Comparison of ENCODE assay signal across 18 cellular contexts in the genomic region with DNA sequence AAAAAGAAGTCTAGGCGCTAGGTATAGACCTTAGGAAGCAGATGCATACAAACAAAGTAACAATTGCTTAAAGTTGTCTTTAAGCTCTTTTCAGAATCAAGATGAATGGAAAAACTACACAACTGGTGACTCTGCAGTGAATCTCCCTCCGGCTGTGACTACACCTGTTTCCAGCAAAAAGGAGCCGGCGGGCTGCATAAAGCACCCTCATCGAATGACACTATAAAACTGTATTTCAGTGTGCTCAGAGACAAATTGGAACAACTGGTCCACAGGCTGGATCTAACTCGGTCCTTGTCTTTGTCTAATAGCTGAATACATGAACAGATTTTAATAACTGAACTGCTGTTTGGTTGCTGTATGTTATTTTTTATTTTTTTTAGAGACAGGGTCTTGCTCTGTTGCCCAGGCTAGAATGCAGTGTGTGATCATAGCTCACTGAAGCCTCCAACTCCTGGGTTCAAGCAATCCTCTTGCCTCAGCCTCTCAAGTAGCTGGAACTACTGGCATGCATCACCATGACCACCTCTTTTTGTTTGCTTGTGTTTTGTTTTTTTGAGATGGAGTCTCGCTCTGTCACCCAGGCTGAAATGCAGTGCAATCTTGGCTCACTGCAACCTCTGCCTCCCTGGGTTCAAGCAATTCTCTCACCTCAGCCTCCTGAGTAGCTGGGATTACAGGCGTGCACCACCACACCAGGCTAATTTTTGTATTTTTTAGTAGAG.
A peak's percentile ranks its signal among the peaks of the same experiment; 100 is the strongest.
DNase-seq lines count a peak whose midpoint lies in the region; ATAC-seq lines count a peak whose summit lies in the region.
"Had no signal": no experiment of that assay in that cellular context is flagged by ENCODE, and none has a peak within 500 bp of the region (broad histone marks: within the 10 kb centered on the region; RNA-seq: fewer than 3 reads in every experiment).

No MANE protein-coding gene starts in this region.

- H3K9ac ChIP-seq in rectal smooth muscle tissue (ENCODE audit: low read length) = no peak overlapping the region
- H3K9ac ChIP-seq: BLaER1 had no signal

- H3K4me1 Mint-ChIP-seq in activated T-helper 1 cell treated with anti-CD3 and anti-CD28 coated beads, Interleukin-12 subunit alpha, Interleukin-12 subunit beta, Interleukin-2, Interleukin-4 antibody, amounts not matched to agents 30 ng/mL and 10 ng/mL and 1 ng/mL, durations not matched to agents 14 hours and 24 hours and 36 hours (ENCODE audit: low read depth) = peaks cover 13% of the 10 kb centered on the region

- intact Hi-C loops in activated T-helper 1 cell treated with anti-CD3 and anti-CD28 coated beads, Interleukin-12 subunit alpha, Interleukin-12 subunit beta, Interleukin-2, Interleukin-4 antibody, amounts not matched to agents 30 ng/mL and 10 ng/mL and 1 ng/mL, durations not matched to agents 14 hours and 24 hours and 36 hours (cut with micrococcal nuclease) = no loop called here

- H3K27ac Mint-ChIP-seq in activated T-helper 1 cell treated with anti-CD3 and anti-CD28 coated beads, Interleukin-12 subunit alpha, Interleukin-12 subunit beta, Interleukin-2, Interleukin-4 antibody, amounts not matched to agents 30 ng/mL and 10 ng/mL and 1 ng/mL, durations not matched to agents 14 hours and 24 hours and 36 hours = no peak overlapping the region
- H3K27ac Mint-ChIP-seq: CD8-positive, alpha-beta T cell had no signal

- H3K36me3 Mint-ChIP-seq in activated T-helper 1 cell treated with anti-CD3 and anti-CD28 coated beads, Interleukin-12 subunit alpha, Interleukin-12 subunit beta, Interleukin-2, Interleukin-4 antibody, amounts not matched to agents 30 ng/mL and 10 ng/mL and 1 ng/mL, durations not matched to agents 14 hours and 24 hours and 36 hours (ENCODE audit: low read depth) = no peaks in the 10 kb centered on the region
- H3K36me3 Mint-ChIP-seq: CD8-positive, alpha-beta T cell had no signal

- peak; percentile 48 for DNase-seq in NCI-H2171 treated with DMSO at 0.1 percent for 48 hours (lab: John Stamatoyannopoulos, UW)
- no peak for DNase-seq in NCI-H2171 (lab: John Stamatoyannopoulos, UW)
- peak; percentile 73 for DNase-seq in myocyte (ENCODE audit: low read depth)
- no peak for DNase-seq in activated T-helper 1 cell treated with anti-CD3 and anti-CD28 coated beads, Interleukin-12 subunit alpha, Interleukin-12 subunit beta, Interleukin-2, Interleukin-4 antibody, amounts not matched to agents 30 ng/mL and 10 ng/mL and 1 ng/mL, durations not matched to agents 14 hours and 24 hours and 36 hours (ENCODE audit: low spot score)
- no peak for DNase-seq in NCI-H2196 treated with DMSO at 0.1 percent for 48 hours (lab: John Stamatoyannopoulos, UW; ENCODE audit: unreplicated experiment)
- DNase-seq in T1000 (lab: John Stamatoyannopoulos, UW) = no peak
- DNase-seq: CD8-positive, alpha-beta T cell; DND-41; IMR-90; Karpas-422; MM.1S; NCI-H1092 treated with DMSO at 0.1 percent for 48 hours; NCI-H2081 treated with DMSO at 0.1 percent for 48 hours; Right ventricle myocardium superior had no signal

- ATAC-seq in GM18868 (IDR thresholded peaks at IDR 0.05; ENCODE audit: unreplicated experiment) = no peak
- ATAC-seq: CD8-positive, alpha-beta T cell had no signal

- peaks cover under 1% of the 10 kb centered on the region for H3K27me3 Mint-ChIP-seq in activated T-helper 1 cell treated with anti-CD3 and anti-CD28 coated beads, Interleukin-12 subunit alpha, Interleukin-12 subunit beta, Interleukin-2, Interleukin-4 antibody, amounts not matched to agents 30 ng/mL and 10 ng/mL and 1 ng/mL, durations not matched to agents 14 hours and 24 hours and 36 hours (ENCODE audit: insufficient read depth)

- no peaks in the 10 kb centered on the region for H3K9me3 Mint-ChIP-seq in activated T-helper 1 cell treated with anti-CD3 and anti-CD28 coated beads, Interleukin-12 subunit alpha, Interleukin-12 subunit beta, Interleukin-2, Interleukin-4 antibody, amounts not matched to agents 30 ng/mL and 10 ng/mL and 1 ng/mL, durations not matched to agents 14 hours and 24 hours and 36 hours
- H3K9me3 Mint-ChIP-seq: CD8-positive, alpha-beta T cell had no signal

- peak overlapping the region; percentile 14 for H3K27ac ChIP-seq in rectal smooth muscle tissue (ENCODE audit: low read depth, low read length)
- H3K27ac ChIP-seq: BLaER1 had no signal

- peaks cover 31% of the 10 kb centered on the region for H3K4me1 ChIP-seq in rectal smooth muscle tissue (ENCODE audit: control insufficient read depth, insufficient read depth, low read length)
- H3K4me1 ChIP-seq: HAP-1 had no signal

- no peak overlapping the region for H3K4me3 Mint-ChIP-seq in activated T-helper 1 cell treated with anti-CD3 and anti-CD28 coated beads, Interleukin-12 subunit alpha, Interleukin-12 subunit beta, Interleukin-2, Interleukin-4 antibody, amounts not matched to agents 30 ng/mL and 10 ng/mL and 1 ng/mL, durations not matched to agents 14 hours and 24 hours and 36 hours
- H3K4me3 Mint-ChIP-seq: CD8-positive, alpha-beta T cell had no signal

- H3K36me3 ChIP-seq in rectal smooth muscle tissue (ENCODE audit: control insufficient read depth, insufficient read depth, low read length) = no peaks in the 10 kb centered on the region
- H3K36me3 ChIP-seq: HAP-1 had no signal

- H3K27me3 ChIP-seq in rectal smooth muscle tissue (ENCODE audit: control insufficient read depth, insufficient read depth, low read length) = no peaks in the 10 kb centered on the region
- H3K27me3 ChIP-seq: BLaER1 had no signal

- no peak overlapping the region for H3K4me3 ChIP-seq in rectal smooth muscle tissue (ENCODE audit: low read length)
- H3K4me3 ChIP-seq: BLaER1, HAP-1 had no signal

Comparison
In these comparisons a context has a peak if more than half of its experiments do, and no peak if none do; other contexts are left out.
1. DNase-seq: peak in NCI-H2171 treated with DMSO at 0.1 percent for 48 hours (single experiment) and myocyte (single experiment); none in NCI-H2171 (single experiment), activated T-helper 1 cell treated with anti-CD3 and anti-CD28 coated beads, Interleukin-12 subunit alpha, Interleukin-12 subunit beta, Interleukin-2, Interleukin-4 antibody, amounts not matched to agents 30 ng/mL and 10 ng/mL and 1 ng/mL, durations not matched to agents 14 hours and 24 hours and 36 hours (single experiment), NCI-H2196 treated with DMSO at 0.1 percent for 48 hours (single experiment) and T1000 (single experiment).